ENCODE assay signal across 33 cellular contexts in genomic region chr10:71525721-71526120, GRCh38.
"Had no signal": no experiment of that assay in that cellular context is flagged by ENCODE, and none has a peak within 500 bp of the region (broad histone marks: within the 10 kb centered on the region; RNA-seq: fewer than 3 reads in every experiment).

No MANE protein-coding gene starts in this region.

- ATAC-seq: activated CD8-positive, alpha-beta memory T cell treated with anti-CD3 and anti-CD28 coated beads, Interleukin-2, amount 10 ng/mL, durations not matched to agents 7 days and 5 days; activated naive CD8-positive, alpha-beta T cell treated with anti-CD3 and anti-CD28 coated beads, Interleukin-2, amount 50 U/mL, for 24 hours had no signal

- H3K27ac ChIP-seq: cardiac muscle cell, KMS-11, Peyer's patch, VCaP had no signal

- H3K4me1 ChIP-seq: Peyer's patch had no signal

- H3K4me3 ChIP-seq: cardiac muscle cell, Peyer's patch had no signal

- H3K36me3 ChIP-seq: cardiac muscle cell, Peyer's patch had no signal

- H3K4me2 ChIP-seq: KMS-11 had no signal

- H3K9me3 ChIP-seq: Peyer's patch had no signal

- DNase-seq: activated CD4-positive, alpha-beta memory T cell treated with anti-CD3 and anti-CD28 coated beads, Interleukin-2, amount 10 ng/mL, durations not matched to agents 7 days and 5 days; activated CD4-positive, alpha-beta T cell treated with anti-CD3 and anti-CD28 coated beads for 1 hour; activated CD4-positive, alpha-beta T cell treated with anti-CD3 and anti-CD28 coated beads for 48 hours; activated CD4-positive, CD25-positive, alpha-beta regulatory T cell; activated CD8-positive, alpha-beta memory T cell treated with anti-CD3 and anti-CD28 coated beads for 24 hours; activated CD8-positive, alpha-beta memory T cell treated with anti-CD3 and anti-CD28 coated beads, Interleukin-2, amount 10 ng/mL, durations not matched to agents 7 days and 5 days; activated CD8-positive, alpha-beta memory T cell treated with anti-CD3 and anti-CD28 coated beads, Interleukin-2, amount 50 U/mL, for 48 hours; activated effector memory CD4-positive, alpha-beta T cell treated with Interleukin-2 at 50 U/mL for 16 hours; activated naive CD4-positive, alpha-beta T cell treated with anti-CD3 and anti-CD28 coated beads, Interleukin-2, amount 10 ng/mL, durations not matched to agents 7 days and 5 days; activated naive CD8-positive, alpha-beta T cell treated with anti-CD3 and anti-CD28 coated beads, Interleukin-2, amount 50 U/mL, for 24 hours; activated T-cell treated with anti-CD3 and anti-CD28 coated beads, Interleukin-2, amount 50 U/mL, for 48 hours; anterior cingulate cortex; NCI-H1092 treated with DMSO at 0.1 percent for 48 hours; NCI-H1417; NCI-H146; NCI-H187; NCI-H2029 treated with DMSO at 0.1 percent for 48 hours; NCI-H2171 treated with DMSO at 0.1 percent for 48 hours; NCI-H2227 treated with DMSO at 0.1 percent for 48 hours; NCI-H446; NCI-H510A treated with DMSO at 0.1 percent for 48 hours; NCI-H526 treated with DMSO at 0.1 percent for 48 hours; NCI-H774; Peyer's patch; Right ventricle myocardium superior; RPMI8226; SW 1271; T-helper 1 cell; T-helper 2 cell; T-helper 9 cell had no signal

- H3K9ac ChIP-seq: KMS-11 had no signal

- H3K27me3 ChIP-seq: cardiac muscle cell, Peyer's patch had no signal
